In the genomic region with DNA sequence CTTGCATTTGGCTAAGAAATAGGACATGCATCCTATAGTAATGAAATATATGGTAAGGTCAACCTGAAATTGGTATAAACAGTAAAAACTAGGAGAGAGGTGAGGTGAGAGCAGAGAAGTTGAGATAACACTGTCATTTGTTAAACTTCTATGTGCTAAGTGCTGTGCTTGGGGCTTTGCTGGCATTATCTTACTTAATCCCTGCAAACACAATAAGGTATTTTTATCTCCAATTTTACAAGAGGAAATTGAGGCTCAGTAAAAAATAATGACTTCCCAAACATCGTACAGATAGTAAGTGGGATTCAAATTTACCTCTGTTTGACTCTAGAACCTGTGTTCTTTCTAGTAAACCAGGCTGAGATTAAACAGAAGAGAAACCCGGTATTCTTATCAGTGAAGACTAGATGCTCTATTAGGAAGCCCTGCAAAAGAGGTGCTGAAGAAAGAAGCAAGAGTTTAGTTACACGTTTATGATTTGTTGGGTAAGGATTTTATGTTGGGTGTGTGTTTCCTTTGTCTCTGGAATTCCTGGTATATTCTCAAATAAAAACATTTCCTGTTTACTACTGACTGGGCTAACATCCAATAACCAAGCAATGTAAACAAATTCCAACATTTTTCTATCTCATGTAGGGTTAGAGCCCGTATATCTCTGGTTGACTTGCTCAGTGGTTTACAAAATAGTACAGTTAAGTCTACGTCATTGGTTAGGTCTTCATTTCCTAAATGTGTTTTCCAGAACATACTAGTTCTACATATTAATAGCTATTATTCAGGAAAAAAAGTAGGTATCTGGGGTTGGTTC, we compare ENCODE assay signal across 21 cellular contexts.
DNase-seq lines count a peak whose midpoint lies in the region; ATAC-seq and TF ChIP-seq lines count a peak whose summit lies in the region.
"Had no signal": no experiment of that assay in that cellular context is flagged by ENCODE, and none has a peak within 500 bp of the region (broad histone marks: within the 10 kb centered on the region; RNA-seq: fewer than 3 reads in every experiment).

No MANE protein-coding gene starts in this region.

- H3K4me1 ChIP-seq in Panc1 (ENCODE audit: control insufficient read depth, insufficient read depth, low read length) = no peaks in the 10 kb centered on the region; the same call in 1 of the 2 replicates
- H3K4me1 ChIP-seq: upper lobe of right lung had no signal

- H3K4me3 ChIP-seq in Panc1 (ENCODE audit: low read depth in 2 of 2, low read length in 2 of 2) (no peak overlapping the region), fibroblast of pulmonary artery (replicated peaks; ENCODE audit: low read depth, low read length) (no peak overlapping the region)
- H3K4me3 ChIP-seq: left ventricle myocardium inferior, right lobe of liver, upper lobe of right lung had no signal

- BruUV-seq in Panc1 (replicated peaks; lab: Mats Ljungman, UMichigan) = no TSS peak

- H3K9me3 ChIP-seq in Panc1 (ENCODE audit: control insufficient read depth, insufficient read depth, low read depth, low read length) = no peaks in the 10 kb centered on the region
- H3K9me3 ChIP-seq: right lobe of liver, upper lobe of right lung had no signal

- no peak overlapping the region for H3K4me3 Mint-ChIP-seq in effector memory CD8-positive, alpha-beta T cell
- H3K4me3 Mint-ChIP-seq: brain, immature natural killer cell had no signal

- H3K36me3 ChIP-seq in Panc1 (ENCODE audit: control insufficient read depth, insufficient read depth, low read length) = no peaks in the 10 kb centered on the region
- H3K36me3 ChIP-seq: left ventricle myocardium inferior, right lobe of liver, upper lobe of right lung had no signal

- TF ChIP-seq CTCF in Panc1 (IDR thresholded peaks at IDR 0.05) = no peak
- TF ChIP-seq CTCF in fibroblast of pulmonary artery (IDR thresholded peaks at IDR 0.05; ENCODE audit: low read length, missing control alignments) = no peak

- in situ Hi-C loops in Panc1 (cut with HindIII; ENCODE audit: low pct_unique_long_range_greater_than_20kb, low sequenced_read_pairs) = no loop called here

- no peaks in the 10 kb centered on the region for H3K4me1 Mint-ChIP-seq in effector memory CD8-positive, alpha-beta T cell (ENCODE audit: low read depth in 2 of 2)
- H3K4me1 Mint-ChIP-seq: brain, immature natural killer cell had no signal

- H3K9me3 Mint-ChIP-seq in effector memory CD8-positive, alpha-beta T cell = no peaks in the 10 kb centered on the region
- H3K9me3 Mint-ChIP-seq: immature natural killer cell had no signal

- CTCF ChIA-PET in Panc1 (lab: Charles Lee) = no interaction called here

- H3K27me3 ChIP-seq in Panc1 (ENCODE audit: control insufficient read depth, insufficient read depth, low read length) = no peaks in the 10 kb centered on the region
- H3K27me3 ChIP-seq: right lobe of liver, upper lobe of right lung had no signal

- POLR2A ChIA-PET in Panc1 (lab: Charles Lee) = no interaction called here

- H3K27ac ChIP-seq in Panc1 (ENCODE audit: low read length) = no peak overlapping the region
- H3K27ac ChIP-seq: C4-2B, left ventricle myocardium inferior, right lobe of liver, upper lobe of right lung had no signal

- H3K27me3 Mint-ChIP-seq in effector memory CD8-positive, alpha-beta T cell = no peaks in the 10 kb centered on the region

- H3K36me3 Mint-ChIP-seq in effector memory CD8-positive, alpha-beta T cell (ENCODE audit: insufficient read depth) = no peaks in the 10 kb centered on the region
- H3K36me3 Mint-ChIP-seq: brain had no signal

- H3K27ac Mint-ChIP-seq in effector memory CD8-positive, alpha-beta T cell = no peak overlapping the region
- H3K27ac Mint-ChIP-seq: brain, immature natural killer cell had no signal

- no peak for ATAC-seq in Panc1
- no peak for ATAC-seq in effector memory CD8-positive, alpha-beta T cell (replicated peaks)
- no peak for ATAC-seq in HG02970 (IDR thresholded peaks at IDR 0.05; ENCODE audit: low FRiP score, unreplicated experiment)
- ATAC-seq: HepG2, upper lobe of right lung had no signal

- intact Hi-C loops in Panc1 (cut with micrococcal nuclease; ENCODE audit: unreplicated experiment) = no loop called here

- DNase-seq in A172 (ENCODE audit: low spot score) = peak; percentile 17
- DNase-seq in GM04503 (ENCODE audit: low read depth) = peak; percentile 16
- peak; percentile 25 for DNase-seq in Panc1 (ENCODE audit: low read depth, low spot score)
- peak; percentile 69 for DNase-seq in fibroblast of pulmonary artery (ENCODE audit: low read depth)
- no peak for DNase-seq in GDM1 (lab: John Stamatoyannopoulos, UW)
- no peak for DNase-seq in effector memory CD8-positive, alpha-beta T cell
- DNase-seq in stimulated activated CD4-positive, alpha-beta T cell treated with anti-CD3 and anti-CD28 coated beads, Interleukin-15, amount 100 ng/mL, for 24 hours = no peak
- DNase-seq: ACHN; activated CD4-positive, alpha-beta T cell treated with anti-CD3 and anti-CD28 coated beads, Interleukin-2, amount 50 U/mL, for 1 hour; foreskin melanocyte; immature natural killer cell; left ventricle myocardium inferior; NCI-H2081 treated with DMSO at 0.1 percent for 48 hours; NCI-H524 treated with DMSO at 0.1 percent for 48 hours; right lobe of liver; RPMI8226; upper lobe of right lung had no signal

Comparison
In these comparisons a context has a peak if more than half of its experiments do, and no peak if none do; other contexts are left out.
1. DNase-seq: peak in A172 (single experiment), GM04503 (single experiment), Panc1 (single experiment) and fibroblast of pulmonary artery (single experiment); none in GDM1 (single experiment), effector memory CD8-positive, alpha-beta T cell (0 of 3) and stimulated activated CD4-positive, alpha-beta T cell treated with anti-CD3 and anti-CD28 coated beads, Interleukin-15, amount 100 ng/mL, for 24 hours (single experiment).